ENCODE assay signal across 15 cellular contexts in genomic region chr5:15425802-15426201, GRCh38.
DNase-seq lines count a peak whose midpoint lies in the region; ATAC-seq and TF ChIP-seq lines count a peak whose summit lies in the region.
"Had no signal": no experiment of that assay in that cellular context is flagged by ENCODE, and none has a peak within 500 bp of the region (broad histone marks: within the 10 kb centered on the region; RNA-seq: fewer than 3 reads in every experiment).

No MANE protein-coding gene starts in this region.

- CTCF ChIA-PET in A673 (lab: Charles Lee): no interaction called here

- DNase-seq in GM03348 (ENCODE audit: low spot score) (peak; percentile 20), dorsolateral prefrontal cortex (no peak), kidney tubule cell (ENCODE audit: low spot score) (peak; percentile 49), sciatic nerve (ENCODE audit: low spot score) (no peak), A673 (ENCODE audit: low spot score) (no peak), NCI-H524 (lab: John Stamatoyannopoulos, UW) (no peak), HuH-7 (ENCODE audit: low spot score) (no peak)
- DNase-seq: activated T-cell treated with anti-CD3 and anti-CD28 coated beads for 4 hours, erythroblast, KBM-7, midbrain, NCI-H1105 treated with DMSO at 0.1 percent for 48 hours, NCI-H2171 treated with DMSO at 0.1 percent for 48 hours had no signal

- peak; percentile 55 for ATAC-seq in sciatic nerve
- ATAC-seq in HG03159 (IDR thresholded peaks at IDR 0.05; ENCODE audit: unreplicated experiment): no peak
- ATAC-seq: stimulated activated memory B cell treated with anti-CD40 and anti-IgM and Interleukin-4, amounts not matched to agents 10 μg/mL and 1 μg/mL and 100 μg/mL, for 72 hours had no signal

- H3K9me3 ChIP-seq in A673 (ENCODE audit: low read depth, low read length, poor library complexity, severe bottlenecking): peaks cover 5% of the 10 kb centered on the region

- peak overlapping the region in 2 of 59 donors; percentile 22 to 24 for H3K27ac ChIP-seq in dorsolateral prefrontal cortex
- no peak overlapping the region for H3K27ac ChIP-seq in A673 (ENCODE audit: low read depth, low read length, poor library complexity, severe bottlenecking)

- H3K4me3 ChIP-seq in dorsolateral prefrontal cortex (peak overlapping the region in 58 of 59 donors; percentile 4 to 59 (median 41)), A673 (ENCODE audit: low read depth, low read length, poor library complexity, severe bottlenecking) (no peak overlapping the region)

- no peak for TF ChIP-seq CTCF in dorsolateral prefrontal cortex (IDR thresholded peaks at IDR 0.05 in 54 of 56, conservative IDR thresholded peaks at IDR 0.05 in 2 of 56; ENCODE audit: low read depth in 1 of 56, partially characterized antibody in 56 of 56)
- TF ChIP-seq CTCF in A673 (conservative IDR thresholded peaks at IDR 0.05; ENCODE audit: low read depth, low read length): no peak

- intact Hi-C loops in dorsolateral prefrontal cortex (cut with DNase I) (no loop called here), sciatic nerve (cut with DNase I) (no loop called here), A673 (cut with micrococcal nuclease; ENCODE audit: unreplicated experiment) (no loop called here)

- H3K27me3 ChIP-seq in dorsolateral prefrontal cortex (peaks cover 0 to 3% (median 0%) of the 10 kb centered on the region in 45 donors), A673 (replicated peaks; ENCODE audit: insufficient read depth, low read depth, low read length, poor library complexity) (no peaks in the 10 kb centered on the region)

- POLR2A ChIA-PET in A673 (lab: Charles Lee; ENCODE audit: low non-redundant PET): no interaction called here

- H3K4me1 ChIP-seq in A673 (ENCODE audit: insufficient read depth, low read length, poor library complexity, severe bottlenecking): no peaks in the 10 kb centered on the region

- H3K36me3 ChIP-seq in A673 (ENCODE audit: insufficient read depth, low read length, poor library complexity, severe bottlenecking): no peaks in the 10 kb centered on the region

- BruUV-seq in A673 (replicated peaks; lab: Mats Ljungman, UMichigan): no TSS peak

Comparison
In these comparisons a context has a peak if more than half of its experiments do, and no peak if none do; other contexts are left out.
1. DNase-seq: peak in GM03348 (single experiment) and kidney tubule cell (single experiment); none in dorsolateral prefrontal cortex (0 of 10), sciatic nerve (single experiment), A673 (single experiment), NCI-H524 (0 of 2) and HuH-7 (single experiment).